Comparison of ENCODE assay signal across 21 cellular contexts in the genomic region with DNA sequence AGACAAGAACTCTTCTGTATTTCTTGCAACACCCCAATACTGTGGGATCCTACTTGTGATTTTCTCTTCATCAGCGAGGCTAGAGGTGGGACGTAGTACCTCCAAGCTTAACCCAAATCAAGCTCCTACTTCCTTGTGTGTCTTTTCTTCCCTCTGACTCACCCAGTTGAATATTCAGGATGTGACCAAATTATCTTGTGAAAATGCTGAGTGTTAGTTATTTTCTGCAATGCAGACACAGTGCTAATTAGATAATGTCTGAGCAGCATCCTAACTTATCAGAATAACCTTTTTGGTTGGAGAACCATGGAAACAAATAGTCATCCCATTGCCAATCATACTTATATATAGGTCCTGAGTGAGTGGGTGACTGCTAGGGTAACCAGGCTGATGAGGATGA. TPM values are rescaled to one million over a fixed set of nuclear protein-coding genes. Genes with fewer than 3 reads are reported as not detected.
DNase-seq lines count a peak whose midpoint lies in the region; ATAC-seq, FAIRE-seq and TF ChIP-seq lines count a peak whose summit lies in the region.
"Had no signal": no experiment of that assay in that cellular context is flagged by ENCODE, and none has a peak within 500 bp of the region (broad histone marks: within the 10 kb centered on the region; RNA-seq: fewer than 3 reads in every experiment).

No MANE protein-coding gene starts in this region.

- FAIRE-seq in bronchial epithelial cell (lab: Jason Lieb, UNC) (no peak), pancreas (lab: Jason Lieb, UNC) (no peak), H54 (lab: Jason Lieb, UNC) (no peak)
- FAIRE-seq: RCC 7860 had no signal

- H3K4me1 ChIP-seq in GM23248 (ENCODE audit: insufficient read depth), result 0 out of 2 replicates have a peak, but pooled peaks cover 11% of the 10 kb centered on the region
- H3K4me1 ChIP-seq in left lung, result peaks cover 0 to 5% of the 10 kb centered on the region in 2 donors
- no peaks in the 10 kb centered on the region for H3K4me1 ChIP-seq in pancreas

- H3K27ac ChIP-seq in GM23248, result no peak overlapping the region
- peak overlapping the region in 1 of 2 donors; percentile 66 for H3K27ac ChIP-seq in left lung
- no peak overlapping the region for H3K27ac ChIP-seq in pancreas
- H3K27ac ChIP-seq in WERI-Rb-1, result no peak overlapping the region

- intact Hi-C loops in left lung (cut with DNase I), result no loop called here
- intact Hi-C loops in pancreas (cut with DNase I), result loop anchor here in 1 of 3 donors (10.0 kb wide), 1 partner anchor 150 kb away; no protein-coding TSS in a partner anchor

- H4K20me1 ChIP-seq in GM23248 (ENCODE audit: insufficient read depth), result no peaks in the 10 kb centered on the region
- H4K20me1 ChIP-seq: BLaER1 treated with 17β-estradiol and CSF1 and Interleukin-3, amounts not matched to agents 10 nM and 100 nM had no signal

- H2AFZ ChIP-seq in GM23248, result peak overlapping the region; percentile 9

- H3K79me2 ChIP-seq in GM23248 (ENCODE audit: insufficient read depth), result no peaks in the 10 kb centered on the region

- ATAC-seq in left lung (peak; percentile 44), pancreas (peak in 3 of 4 donors; percentile 11 to 36 (median 32))
- ATAC-seq: CD8-positive, alpha-beta T cell; HCT116 had no signal

- no peak overlapping the region for H3K4me2 ChIP-seq in GM23248 (ENCODE audit: unreplicated experiment)

- H3K9me3 ChIP-seq in GM23248 (ENCODE audit: low read depth) (no peaks in the 10 kb centered on the region), left lung (no peaks in the 10 kb centered on the region), pancreas (no peaks in the 10 kb centered on the region), WERI-Rb-1 (ENCODE audit: severe bottlenecking) (no peaks in the 10 kb centered on the region)
- H3K9me3 ChIP-seq: BLaER1 treated with 17β-estradiol and CSF1 and Interleukin-3, amounts not matched to agents 10 nM and 100 nM had no signal

- TF ChIP-seq CTCF in bronchial epithelial cell (IDR thresholded peaks at IDR 0.05; ENCODE audit: insufficient read depth, low read length, severe bottlenecking) (no peak), left lung (IDR thresholded peaks at IDR 0.05) (no peak), pancreas (IDR thresholded peaks at IDR 0.05) (no peak), WERI-Rb-1 (IDR thresholded peaks at IDR 0.05; ENCODE audit: low read depth, low read length) (no peak)

- no peaks in the 10 kb centered on the region for H3K9me2 ChIP-seq in GM23248 (ENCODE audit: insufficient read depth)

- H3K27me3 ChIP-seq in GM23248 (replicated peaks; ENCODE audit: insufficient read depth), result no peaks in the 10 kb centered on the region
- no peaks in the 10 kb centered on the region for H3K27me3 ChIP-seq in bronchial epithelial cell (ENCODE audit: control insufficient read depth, insufficient read depth, low read length)
- no peaks in the 10 kb centered on the region for H3K27me3 ChIP-seq in left lung
- no peaks in the 10 kb centered on the region for H3K27me3 ChIP-seq in pancreas
- no peaks in the 10 kb centered on the region for H3K27me3 ChIP-seq in WERI-Rb-1 (ENCODE audit: insufficient read depth, low read depth, severe bottlenecking)
- H3K27me3 ChIP-seq: BLaER1 treated with 17β-estradiol and CSF1 and Interleukin-3, amounts not matched to agents 10 nM and 100 nM had no signal

- no peak overlapping the region for H3K9ac ChIP-seq in GM23248

- in situ Hi-C loops in GM23248 (cut with MboI), result loop anchor here (5.0 to 25.0 kb wide), 2 partner anchors 153 to 498 kb away; no protein-coding TSS in a partner anchor

- DNase-seq in GM23248, result peak; percentile 41
- peak; percentile 71 for DNase-seq in bronchial epithelial cell (ENCODE audit: low read depth)
- DNase-seq in left lung, result no peak
- DNase-seq in pancreas, result no peak
- no peak for DNase-seq in H54 (ENCODE audit: insufficient read length, low spot score)
- no peak for DNase-seq in WERI-Rb-1
- DNase-seq in DMS53 (lab: John Stamatoyannopoulos, UW), result no peak
- DNase-seq: CD8-positive, alpha-beta T cell; DND-41; GDM1; KBM-7; NCI-H1105; NCI-H1694; NCI-H2081 treated with DMSO at 0.1 percent for 48 hours; NCI-H446 treated with DMSO at 0.1 percent for 48 hours; NCI-H69; NK-92 treated with Interleukin-12 subunit alpha and Interleukin-12 subunit beta, amount 100 ng/mL, for 24 hours; Right ventricle myocardium superior had no signal

- WGBS in GM23248 (ENCODE audit: low coverage in 1 of 2, low lambda C conversion rate in 2 of 2, missing lambda C conversion rate in 2 of 2), 2 experiments, result 91 to 100% methylated on average over 2 of the region's 2 CpGs
- 83 to 97% methylated on average over 2 of the region's 2 CpGs for WGBS in pancreas, 2 donors

- no peaks in the 10 kb centered on the region for H3F3A ChIP-seq in GM23248 (ENCODE audit: insufficient read depth)

- no peak for TF ChIP-seq POLR2A in H54 (IDR thresholded peaks at IDR 0.05; ENCODE audit: low read depth, low read length)

- H3K36me3 ChIP-seq in GM23248 (ENCODE audit: low read depth), result no peaks in the 10 kb centered on the region
- H3K36me3 ChIP-seq in bronchial epithelial cell (ENCODE audit: control insufficient read depth, insufficient read depth, low read length), result no peaks in the 10 kb centered on the region
- no peaks in the 10 kb centered on the region for H3K36me3 ChIP-seq in left lung
- H3K36me3 ChIP-seq in pancreas, result no peaks in the 10 kb centered on the region
- H3K36me3 ChIP-seq in WERI-Rb-1, result no peaks in the 10 kb centered on the region
- H3K36me3 ChIP-seq: BLaER1 treated with 17β-estradiol and CSF1 and Interleukin-3, amounts not matched to agents 10 nM and 100 nM had no signal

- H3K4me3 ChIP-seq in GM23248 (no peak overlapping the region), bronchial epithelial cell (ENCODE audit: low read depth, low read length) (no peak overlapping the region), left lung (no peak overlapping the region), pancreas (no peak overlapping the region), WERI-Rb-1 (ENCODE audit: low read depth, low read length) (no peak overlapping the region)
- H3K4me3 ChIP-seq: BLaER1 treated with 17β-estradiol and CSF1 and Interleukin-3, amounts not matched to agents 10 nM and 100 nM had no signal

RNA-seq across cellular contexts. Expression of a gene that starts 2.4 kb away (rescaled TPM):
- not detected in 2 replicates for total RNA-seq in GM23248 (2014; rRNA removed; shearing (Covaris generic))
- not detected in 2 replicates for polyA plus RNA-seq in GM23248 (2016; fragmentation: Nextera tagmentation; extraction: Ambion mirVana)
- total RNA-seq in bronchial epithelial cell, result not detected in 2 replicates
- not detected for total RNA-seq in left lung
- total RNA-seq in pancreas, result not detected
- polyA plus RNA-seq in pancreas, result not detected
- total RNA-seq: CD8-positive, alpha-beta T cell; Right ventricle myocardium superior had no signal

RNA-seq across cellular contexts. Expression of a gene that starts 35.8 kb away (rescaled TPM):
- not detected in 2 replicates for total RNA-seq in GM23248 (2014; rRNA removed; shearing (Covaris generic))
- polyA plus RNA-seq in GM23248 (2016; fragmentation: Nextera tagmentation; extraction: Ambion mirVana) (not detected in 2 replicates), pancreas (not detected)
- total RNA-seq in bronchial epithelial cell (not detected in 2 replicates), left lung (under 1 TPM in 1 of 2 donors, not detected in 1; 0.24 TPM), pancreas (under 1 TPM in 1 of 6 donors, not detected in 5; 0.37 TPM)
- total RNA-seq: CD8-positive, alpha-beta T cell; Right ventricle myocardium superior had no signal

Comparison
In these comparisons a context has a peak if more than half of its experiments do, and no peak if none do; other contexts are left out.
1. DNase-seq: peak in GM23248 (single experiment) and bronchial epithelial cell (single experiment); none in left lung (0 of 2), pancreas (0 of 6), H54 (single experiment), WERI-Rb-1 (single experiment) and DMS53 (single experiment).